8 cellular contexts compared by ENCODE assay signal in genomic region chr4:88697113-88697512, GRCh38. TPM values are rescaled to one million over a fixed set of nuclear protein-coding genes. Genes with fewer than 3 reads are reported as not detected.
A peak's percentile ranks its signal among the peaks of the same experiment; 100 is the strongest.
DNase-seq lines count a peak whose midpoint lies in the region; ATAC-seq and TF ChIP-seq lines count a peak whose summit lies in the region.

No MANE protein-coding gene starts in this region.

- ATAC-seq in lower lobe of right lung (peak; percentile 52 to 54), HG03097 (IDR thresholded peaks at IDR 0.05; ENCODE audit: low FRiP score, unreplicated experiment) (no peak)

- H3K4me1 ChIP-seq in lower lobe of right lung (no peaks in the 10 kb centered on the region), subcutaneous abdominal adipose tissue (ENCODE audit: control insufficient read depth in 5 of 5, insufficient read depth in 5 of 5, low read length in 5 of 5) (peaks cover 0 to 10% (median 4%) of the 10 kb centered on the region in 5 donors)

- H3K27me3 ChIP-seq in lower lobe of right lung (ENCODE audit: low read depth) (no peaks in the 10 kb centered on the region), subcutaneous abdominal adipose tissue (ENCODE audit: control insufficient read depth in 5 of 5, insufficient read depth in 4 of 5, low read length in 5 of 5) (no peaks in the 10 kb centered on the region)

- intact Hi-C loops in lower lobe of right lung (cut with DNase I) = no loop called here

- no peak for TF ChIP-seq CTCF in lower lobe of right lung (IDR thresholded peaks at IDR 0.05)

- H3K36me3 ChIP-seq in lower lobe of right lung (peaks cover 18% of the 10 kb centered on the region), subcutaneous abdominal adipose tissue (ENCODE audit: control insufficient read depth in 5 of 5, insufficient read depth in 5 of 5, low read length in 5 of 5) (peaks cover 0 to 20% (median 3%) of the 10 kb centered on the region in 5 donors)

- H3K4me3 ChIP-seq in GM08714 (ENCODE audit: low read length) (peak overlapping the region; percentile 52; the same call in 1 of the 2 replicates), lower lobe of right lung (peak overlapping the region; percentile 62), subcutaneous abdominal adipose tissue (ENCODE audit: low read depth in 1 of 5, low read length in 5 of 5) (peak overlapping the region; percentile 62 to 82 (median 74))

- peak overlapping the region; percentile 26 to 73 (median 48) for H3K9ac ChIP-seq in subcutaneous abdominal adipose tissue (ENCODE audit: low read length in 5 of 5)

- peak; percentile 44 for DNase-seq in RPMI7951 (ENCODE audit: low read depth)
- peak; percentile 45 for DNase-seq in cerebellar cortex (ENCODE audit: low spot score)
- DNase-seq in lower lobe of right lung = no peak
- no peak for DNase-seq in 8988T
- no peak for DNase-seq in superior temporal gyrus (ENCODE audit: extremely low spot score)

- no peaks in the 10 kb centered on the region for H3K9me3 ChIP-seq in lower lobe of right lung
- no peaks in the 10 kb centered on the region for H3K9me3 ChIP-seq in subcutaneous abdominal adipose tissue (ENCODE audit: control insufficient read depth in 5 of 5, low read length in 5 of 5)

- H3K27ac ChIP-seq in lower lobe of right lung = peak overlapping the region; percentile 47
- H3K27ac ChIP-seq in subcutaneous abdominal adipose tissue (ENCODE audit: low read depth, low read length) = peak overlapping the region; percentile 41

RNA-seq across cellular contexts. Expression of gene NAP1L5, which starts 0.5 kb away (rescaled TPM):
- 8.6 and 12.4 TPM in 2 replicates for total RNA-seq in RPMI7951 (2014; rRNA removed; shearing (Covaris generic))
- 3.0 TPM for total RNA-seq in lower lobe of right lung

Comparison
In these comparisons a context has a peak if more than half of its experiments do, and no peak if none do; other contexts are left out.
1. DNase-seq: peak in RPMI7951 (single experiment) and cerebellar cortex (single experiment); none in lower lobe of right lung (single experiment), 8988T (single experiment) and superior temporal gyrus (single experiment).
2. Peak in every context shown above with its lines, with median percentiles within 50 percentile points of each other: H3K4me3 ChIP-seq.